ENCODE assay signal across 14 cellular contexts in the genomic region with DNA sequence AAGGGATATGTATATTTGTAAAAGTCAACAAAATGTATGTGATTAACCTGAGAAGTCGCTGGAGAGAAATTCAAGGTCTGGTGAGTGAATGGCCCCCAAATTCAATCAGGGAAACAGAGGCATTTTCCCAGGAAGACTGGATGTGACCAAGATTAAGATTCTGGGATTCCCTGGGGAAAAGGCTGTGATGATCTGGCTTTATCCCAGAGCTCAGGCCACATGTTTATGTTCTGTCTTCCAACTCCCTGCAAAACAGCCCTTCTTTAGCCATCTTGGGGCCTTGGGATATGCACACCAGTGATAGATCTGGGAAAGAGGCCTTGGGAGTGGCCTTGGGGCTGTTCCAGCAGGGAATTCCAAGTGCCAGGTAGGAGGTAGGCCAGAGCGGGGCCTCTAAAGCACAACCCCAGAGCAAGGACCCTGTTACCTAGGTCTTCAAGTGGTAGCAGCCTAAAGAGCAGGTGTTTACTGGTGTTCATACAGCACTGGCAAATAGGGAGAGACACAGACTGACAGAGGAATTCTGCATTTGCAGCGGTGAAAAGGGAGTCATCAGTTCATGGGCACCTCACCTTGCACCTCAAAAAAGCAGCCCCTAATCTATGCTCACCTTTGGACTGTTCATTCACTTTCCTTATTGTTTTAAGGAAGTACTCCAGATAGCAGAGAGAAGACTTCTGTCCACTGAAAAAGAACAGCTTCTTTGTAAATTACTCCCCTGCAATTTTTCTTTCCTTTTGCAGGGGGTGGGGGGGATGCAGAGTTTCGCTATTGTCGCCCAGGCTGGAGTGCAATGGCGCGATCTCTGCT.
"Had no signal": no experiment of that assay in that cellular context is flagged by ENCODE, and none has a peak within 500 bp of the region (broad histone marks: within the 10 kb centered on the region; RNA-seq: fewer than 3 reads in every experiment).

No MANE protein-coding gene starts in this region.

- H3K27ac ChIP-seq: dorsolateral prefrontal cortex, gastroesophageal sphincter, left ventricle myocardium inferior, ovary, thoracic aorta had no signal

- ATAC-seq: activated CD4-positive, CD25-positive, alpha-beta regulatory T cell treated with anti-CD3 and anti-CD28 coated beads, Interleukin-2, amount 50 U/mL, for 24 hours; activated CD8-positive, alpha-beta memory T cell treated with anti-CD3 and anti-CD28 coated beads, Interleukin-2, amount 10 ng/mL, durations not matched to agents 7 days and 5 days; gastroesophageal sphincter; stimulated activated effector memory CD8-positive, alpha-beta T cell treated with anti-CD3 and anti-CD28 coated beads, Interleukin-12 subunit alpha, Interleukin-12 subunit beta, amount 100 ng/mL, for 72 hours had no signal

- H3K4me1 ChIP-seq: left ventricle myocardium inferior had no signal

- H3K4me3 ChIP-seq: dorsolateral prefrontal cortex, gastroesophageal sphincter, left ventricle myocardium inferior, ovary, thoracic aorta had no signal

- H3K9me3 ChIP-seq: gastroesophageal sphincter, left ventricle myocardium inferior, ovary, thoracic aorta had no signal

- DNase-seq: activated CD4-positive, alpha-beta T cell treated with anti-CD3 and anti-CD28 coated beads, Interleukin-2, amount 50 U/mL, for 48 hours; activated CD8-positive, alpha-beta memory T cell treated with anti-CD3 and anti-CD28 coated beads, Interleukin-2, amount 10 ng/mL, durations not matched to agents 7 days and 5 days; activated effector memory CD4-positive, alpha-beta T cell treated with Interleukin-2 at 50 U/mL for 16 hours; activated naive CD4-positive, alpha-beta T cell treated with anti-CD3 and anti-CD28 coated beads, Interleukin-2, amount 50 U/mL, for 16 hours; activated T-cell treated with anti-CD3 and anti-CD28 coated beads, Interleukin-2, amount 50 U/mL, for 1 hour; dorsolateral prefrontal cortex; erythroblast; left ventricle myocardium inferior; ovary; stimulated activated CD4-positive, alpha-beta T cell treated with anti-CD3 and anti-CD28 coated beads, Interleukin-12 subunit alpha, Interleukin-12 subunit beta, amount 100 ng/mL, for 4 hours had no signal

- H3K36me3 ChIP-seq: gastroesophageal sphincter, left ventricle myocardium inferior, ovary, thoracic aorta had no signal

- H3K27me3 ChIP-seq: dorsolateral prefrontal cortex, gastroesophageal sphincter, ovary had no signal
